8 cellular contexts compared by ENCODE assay signal in the genomic region with DNA sequence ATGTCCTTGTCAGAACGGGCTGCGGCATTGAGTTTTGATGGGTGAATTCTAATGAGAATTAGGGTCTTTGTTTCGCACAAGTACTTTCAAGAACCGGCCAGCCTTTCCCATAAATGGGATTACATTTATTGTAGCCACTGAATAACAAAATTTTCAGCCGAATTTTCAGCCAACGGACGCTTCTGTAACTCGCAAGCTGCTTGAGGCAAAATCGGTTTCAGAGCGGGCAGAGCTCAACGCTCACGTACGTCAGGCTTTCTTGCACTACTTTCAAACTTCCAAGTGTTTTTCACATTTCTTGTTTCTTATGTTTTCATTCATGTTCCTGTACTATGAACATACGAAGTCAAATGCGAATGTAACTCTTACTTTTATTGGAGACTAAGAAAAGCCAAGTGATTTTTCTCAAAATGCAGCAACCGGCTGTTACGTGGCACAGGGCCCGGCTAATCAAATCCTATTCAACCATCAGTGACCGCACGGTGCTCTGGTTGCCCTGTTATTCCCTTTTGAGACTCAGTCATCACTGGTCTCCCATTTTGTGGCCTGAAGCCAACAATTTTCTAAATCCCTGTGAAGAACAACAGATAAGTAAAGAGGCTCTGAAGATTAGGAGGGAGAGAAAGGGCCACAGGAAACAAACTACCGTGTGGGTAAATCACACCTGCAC.
DNase-seq lines count a peak whose midpoint lies in the region; ATAC-seq, FAIRE-seq and TF ChIP-seq lines count a peak whose summit lies in the region.

No MANE protein-coding gene starts in this region.

- H3K27me3 ChIP-seq in HUES48 (ENCODE audit: control insufficient read depth, insufficient read depth, low read length) (peaks cover 38% of the 10 kb centered on the region), H1 (replicated peaks in 1 of 4; ENCODE audit: control insufficient read depth in 3 of 4, extremely low read depth in 1 of 4, insufficient read depth in 3 of 4, low read length in 3 of 4) (no peaks in the 10 kb centered on the region; a peak in 3 of 7 replicates), tibial artery (peaks cover 0 to 4% of the 10 kb centered on the region in 2 donors)
- no peaks in the 10 kb centered on the region for H3K27me3 ChIP-seq in naive thymus-derived CD4-positive, alpha-beta T cell (ENCODE audit: control insufficient read depth in 2 of 2, insufficient read depth in 2 of 2, low read length in 2 of 2)

- CTCF ChIA-PET in H1 (lab: Charles Lee; ENCODE audit: partially characterized antibody): interaction anchor here (1.1 to 1.9 kb wide), 2 partner anchors 11 to 33 kb away, joined by 3 to 4 read pairs; no protein-coding TSS in a partner anchor
- CTCF ChIA-PET in naive thymus-derived CD4-positive, alpha-beta T cell (lab: Charles Lee): no interaction called here

- H2BK12ac ChIP-seq in H1 (ENCODE audit: low read depth, low read length): no peak overlapping the region

- H3K4me1 ChIP-seq in HUES48 (ENCODE audit: control insufficient read depth, insufficient read depth, low read length): peaks cover 13% of the 10 kb centered on the region
- H3K4me1 ChIP-seq in H1 (replicated peaks in 1 of 4; ENCODE audit: control insufficient read depth in 3 of 4, insufficient read depth in 4 of 4, low read length in 3 of 4): peaks cover 0 to 6% (median 0%) of the 10 kb centered on the region in 4 experiments; a peak in 2 of 7 replicates
- H3K4me1 ChIP-seq in naive thymus-derived CD4-positive, alpha-beta T cell (ENCODE audit: control insufficient read depth in 2 of 2, insufficient read depth in 2 of 2, low read length in 2 of 2): peaks cover 0 to 7% of the 10 kb centered on the region in 2 donors
- no peaks in the 10 kb centered on the region for H3K4me1 ChIP-seq in tibial artery

- no peak overlapping the region for H3K14ac ChIP-seq in H1 (ENCODE audit: insufficient read length)

- H3K18ac ChIP-seq in H1 (ENCODE audit: extremely low read depth, low read length): no peak overlapping the region

- peak overlapping the region in 7 of 10 donors; percentile 44 to 82 (median 66) for H3K4me3 Mint-ChIP-seq in naive thymus-derived CD4-positive, alpha-beta T cell

- H3K4me3 ChIP-seq in HUES48 (ENCODE audit: low read depth, low read length): peak overlapping the region; percentile 56
- peak overlapping the region in 3 of 4 experiments; percentile 35 to 54 (median 44); a peak in 7 of 8 replicates for H3K4me3 ChIP-seq in H1 (ENCODE audit: extremely low read depth in 1 of 4, insufficient read depth in 2 of 4, low read depth in 3 of 4, low read length in 4 of 4)
- no peak overlapping the region for H3K4me3 ChIP-seq in naive thymus-derived CD4-positive, alpha-beta T cell (ENCODE audit: low read length)
- peak overlapping the region in 1 of 2 donors; percentile 38 for H3K4me3 ChIP-seq in tibial artery

- no peak for FAIRE-seq in H1 (lab: Jason Lieb, UNC)

- H3K4me2 ChIP-seq in H1 (ENCODE audit: insufficient read depth in 1 of 2, low read depth in 2 of 2, low read length in 2 of 2): peak overlapping the region; percentile 24 to 67

- no peak overlapping the region for H2BK120ac ChIP-seq in H1 (replicated peaks; ENCODE audit: low read depth, low read length)

- no peak overlapping the region for H4K8ac ChIP-seq in H1 (ENCODE audit: extremely low read depth, insufficient read depth, low read length)

- intact Hi-C loops in naive thymus-derived CD4-positive, alpha-beta T cell (cut with micrococcal nuclease): loop anchor here in 1 of 2 donors (1.0 to 5.0 kb wide), 2 partner anchors 24 to 565 kb away; partner anchors contain the start of gene UBQLN1
- intact Hi-C loops in tibial artery (cut with DNase I; ENCODE audit: low total_unique reads): no loop called here

- no peak overlapping the region for H3K9ac ChIP-seq in HUES48 (ENCODE audit: low read depth, low read length)
- H3K9ac ChIP-seq in H1 (replicated peaks in 1 of 4; ENCODE audit: extremely low read depth in 1 of 4, low read depth in 3 of 4, low read length in 3 of 4): no peak overlapping the region; a peak in 1 of 7 replicates

- no peak overlapping the region for H2AK5ac ChIP-seq in H1 (ENCODE audit: low read depth, low read length)

- POLR2A ChIA-PET in H1 (lab: Charles Lee; ENCODE audit: partially characterized antibody): no interaction called here
- POLR2A ChIA-PET in naive thymus-derived CD4-positive, alpha-beta T cell (lab: Charles Lee): no interaction called here

- H4K91ac ChIP-seq in H1 (replicated peaks; ENCODE audit: insufficient read length, low read length): no peak overlapping the region

- peak; percentile 38 for DNase-seq in Ammon's horn (ENCODE audit: low spot score)
- no peak for DNase-seq in H1 (ENCODE audit: low read depth in 1 of 2, low spot score in 2 of 2)
- no peak for DNase-seq in naive thymus-derived CD4-positive, alpha-beta T cell
- no peak for DNase-seq in H4 (ENCODE audit: low spot score)
- no peak for DNase-seq in tibial artery

- H3K36me3 ChIP-seq in HUES48 (ENCODE audit: control insufficient read depth, insufficient read depth, low read length) (no peaks in the 10 kb centered on the region), H1 (ENCODE audit: control insufficient read depth in 2 of 4, insufficient read depth in 4 of 4, low read length in 3 of 4) (no peaks in the 10 kb centered on the region), tibial artery (no peaks in the 10 kb centered on the region)
- no peaks in the 10 kb centered on the region for H3K36me3 ChIP-seq in naive thymus-derived CD4-positive, alpha-beta T cell (ENCODE audit: control insufficient read depth in 2 of 3, insufficient read depth in 3 of 3, low read length in 3 of 3)

- TF ChIP-seq EP300 in H1 (IDR thresholded peaks at IDR 0.05; ENCODE audit: borderline replicate concordance in 1 of 2, low read depth in 2 of 2, low read length in 2 of 2): no peak

- no peak for TF ChIP-seq POLR2A in H1 (IDR thresholded peaks at IDR 0.05; ENCODE audit: control extremely low read depth in 1 of 2, low read depth in 2 of 2, low read length in 2 of 2)

- H3K79me2 ChIP-seq in H1 (ENCODE audit: control insufficient read depth in 1 of 2, insufficient read depth in 2 of 2, low read length in 2 of 2): no peaks in the 10 kb centered on the region

- H2BK15ac ChIP-seq in H1 (ENCODE audit: low read length): no peak overlapping the region

- no peaks in the 10 kb centered on the region for H4K20me1 ChIP-seq in H1 (replicated peaks in 1 of 2; ENCODE audit: control insufficient read depth in 1 of 2, insufficient read depth in 2 of 2, low read length in 2 of 2)

- no peak overlapping the region for H4K5ac ChIP-seq in H1 (ENCODE audit: insufficient read length, low read depth, low read length)

- H2BK5ac ChIP-seq in H1 (ENCODE audit: low read depth, low read length): no peak overlapping the region

- no peak for TF ChIP-seq RAD21 in H1 (IDR thresholded peaks at IDR 0.05 in 1 of 2, conservative IDR thresholded peaks at IDR 0.05 in 1 of 2; ENCODE audit: low read depth in 2 of 2, low read length in 2 of 2)

- ATAC-seq in naive thymus-derived CD4-positive, alpha-beta T cell: no peak
- ATAC-seq in GM18517 (IDR thresholded peaks at IDR 0.05; ENCODE audit: unreplicated experiment) (no peak), HG02981 (IDR thresholded peaks at IDR 0.05; ENCODE audit: unreplicated experiment) (no peak)

- H3K27ac ChIP-seq in HUES48 (ENCODE audit: low read depth, low read length) (no peak overlapping the region), H1 (ENCODE audit: low read depth, low read length) (no peak overlapping the region), tibial artery (no peak overlapping the region)
- H3K27ac ChIP-seq in naive thymus-derived CD4-positive, alpha-beta T cell (ENCODE audit: low read depth, low read length): no peak overlapping the region

- H3K9me3 ChIP-seq in HUES48 (ENCODE audit: control insufficient read depth, insufficient read depth, low read length): no peaks in the 10 kb centered on the region
- no peaks in the 10 kb centered on the region for H3K9me3 ChIP-seq in H1 (ENCODE audit: insufficient read depth in 2 of 2, low read depth in 1 of 2, low read length in 1 of 2)
- no peaks in the 10 kb centered on the region for H3K9me3 ChIP-seq in naive thymus-derived CD4-positive, alpha-beta T cell (ENCODE audit: control insufficient read depth in 2 of 3, low read length in 3 of 3)
- H3K9me3 ChIP-seq in tibial artery: no peaks in the 10 kb centered on the region

- no peaks in the 10 kb centered on the region for H3K79me1 ChIP-seq in H1 (ENCODE audit: low read depth, low read length)

- peaks cover 0 to 6% (median 0%) of the 10 kb centered on the region in 5 donors for H3K36me3 Mint-ChIP-seq in naive thymus-derived CD4-positive, alpha-beta T cell

- no peak overlapping the region for H3K23ac ChIP-seq in H1 (ENCODE audit: insufficient read length)

- WGBS in H1 (ENCODE audit: extremely low coverage in 1 of 2, insufficient coverage in 1 of 2, insufficient read length in 1 of 2, insufficient replicate concordance in 2 of 2, low coverage in 1 of 2, low lambda C conversion rate in 2 of 2, missing lambda C conversion rate in 1 of 2), 2 experiments: 69% methylated on average over 21 of the region's 21 CpGs; no CpG with 5 or more reads in 1 of the 2 experiments

- no peak overlapping the region for H3K4ac ChIP-seq in H1 (replicated peaks; ENCODE audit: insufficient read length, low read depth, low read length)

- H3K23me2 ChIP-seq in H1 (ENCODE audit: low read depth, low read length): no peaks in the 10 kb centered on the region

- H3K4me1 Mint-ChIP-seq in naive thymus-derived CD4-positive, alpha-beta T cell: peaks cover 0 to 31% (median 9%) of the 10 kb centered on the region in 7 donors

- H2AFZ ChIP-seq in H1 (ENCODE audit: low read length): peak overlapping the region; percentile 45

- H3K27me3 Mint-ChIP-seq in naive thymus-derived CD4-positive, alpha-beta T cell: peaks cover 17 to 55% (median 41%) of the 10 kb centered on the region in 5 donors

- no peak overlapping the region for H3K56ac ChIP-seq in H1 (replicated peaks; ENCODE audit: insufficient read length, low read depth, low read length)

- peaks cover 0 to 5% (median 0%) of the 10 kb centered on the region in 11 donors for H3K9me3 Mint-ChIP-seq in naive thymus-derived CD4-positive, alpha-beta T cell

- TF ChIP-seq CTCF in H1 (IDR thresholded peaks at IDR 0.05; ENCODE audit: control extremely low read depth in 1 of 3, insufficient read depth in 1 of 3, low read depth in 1 of 3, low read length in 3 of 3) (no peak), tibial artery (IDR thresholded peaks at IDR 0.05) (no peak)

- peak overlapping the region in 2 of 9 donors; percentile 51 to 79 for H3K27ac Mint-ChIP-seq in naive thymus-derived CD4-positive, alpha-beta T cell

- H2BK20ac ChIP-seq in H1 (ENCODE audit: low read length): no peak overlapping the region

TF ChIP-seq in H1, 55 proteins besides CTCF, POLR2A, EP300 and RAD21 (continues in another document):
- no peak for TF ChIP-seq NANOG (IDR thresholded peaks at IDR 0.05; ENCODE audit: insufficient read depth, low read depth, low read length, poor library complexity, severe bottlenecking)
